Comparison of ENCODE assay signal across 12 cellular contexts in genomic region chr7:130925136-130925794, GRCh38.
DNase-seq lines count a peak whose midpoint lies in the region; FAIRE-seq and TF ChIP-seq lines count a peak whose summit lies in the region.
"Had no signal": no experiment of that assay in that cellular context is flagged by ENCODE, and none has a peak within 500 bp of the region (broad histone marks: within the 10 kb centered on the region; RNA-seq: fewer than 3 reads in every experiment).

No MANE protein-coding gene starts in this region.

- no peaks in the 10 kb centered on the region for H3K9me3 Mint-ChIP-seq in dendritic cell treated with granulocyte-macrophage colony-stimulating factor and Interleukin-4, amounts not matched to agents 40 ng/mL and 50 ng/mL, for 4 days

- H3K36me3 Mint-ChIP-seq in dendritic cell treated with granulocyte-macrophage colony-stimulating factor and Interleukin-4, amounts not matched to agents 40 ng/mL and 50 ng/mL, for 4 days (ENCODE audit: low read depth): peaks cover 41% of the 10 kb centered on the region

- H3K27ac ChIP-seq in small intestine (ENCODE audit: low read depth in 1 of 2, low read length in 1 of 2): peak overlapping the region in 1 of 2 donors; percentile 7
- H3K27ac ChIP-seq: tibial artery had no signal

- H3K27me3 ChIP-seq in small intestine (ENCODE audit: control insufficient read depth in 2 of 2, insufficient read depth in 2 of 2, low read length in 2 of 2): no peaks in the 10 kb centered on the region
- H3K27me3 ChIP-seq: heart left ventricle, tibial artery had no signal

- peak overlapping the region; percentile 82 for H3K27ac Mint-ChIP-seq in dendritic cell treated with granulocyte-macrophage colony-stimulating factor and Interleukin-4, amounts not matched to agents 40 ng/mL and 50 ng/mL, for 4 days

- intact Hi-C loops in dendritic cell treated with granulocyte-macrophage colony-stimulating factor and Interleukin-4, amounts not matched to agents 40 ng/mL and 50 ng/mL, for 4 days (cut with micrococcal nuclease): no loop called here

- no peaks in the 10 kb centered on the region for H3K27me3 Mint-ChIP-seq in dendritic cell treated with granulocyte-macrophage colony-stimulating factor and Interleukin-4, amounts not matched to agents 40 ng/mL and 50 ng/mL, for 4 days

- H3K4me1 ChIP-seq in small intestine (ENCODE audit: control insufficient read depth in 2 of 2, insufficient read depth in 1 of 2, low read depth in 1 of 2, low read length in 1 of 2): peaks cover 4 to 16% of the 10 kb centered on the region in 2 donors

- peaks cover 48% of the 10 kb centered on the region for H3K4me1 Mint-ChIP-seq in dendritic cell treated with granulocyte-macrophage colony-stimulating factor and Interleukin-4, amounts not matched to agents 40 ng/mL and 50 ng/mL, for 4 days (ENCODE audit: low read depth)

- DNase-seq in NOMO-1 treated with DMSO at 0.1 percent for 48 hours (lab: John Stamatoyannopoulos, UW; ENCODE audit: unreplicated experiment): peak; percentile 30
- DNase-seq in NOMO-1 treated with dmso at 0.1 percent for 144 hours (lab: John Stamatoyannopoulos, UW; ENCODE audit: unreplicated experiment): no peak
- peak; percentile 75 for DNase-seq in RKO (ENCODE audit: low spot score)
- DNase-seq in small intestine: peak; percentile 11
- no peak for DNase-seq in GM10266 (ENCODE audit: extremely low spot score)
- DNase-seq in cerebellar cortex (ENCODE audit: low spot score): no peak
- no peak for DNase-seq in SW 1271 (lab: John Stamatoyannopoulos, UW)
- DNase-seq: 8988T; central memory CD4-positive, alpha-beta T cell; heart left ventricle; tibial artery had no signal

- no peak for TF ChIP-seq CTCF in GM10266 (IDR thresholded peaks at IDR 0.05; ENCODE audit: control insufficient read depth, insufficient read depth, low read depth, missing control alignments)

- H3K4me3 ChIP-seq in small intestine (ENCODE audit: low read depth in 1 of 2, low read length in 2 of 2): no peak overlapping the region
- H3K4me3 ChIP-seq: heart left ventricle, tibial artery had no signal

- H3K36me3 ChIP-seq in small intestine (ENCODE audit: control insufficient read depth in 2 of 2, insufficient read depth in 2 of 2, low read length in 2 of 2): no peaks in the 10 kb centered on the region

- H3K4me3 Mint-ChIP-seq in dendritic cell treated with granulocyte-macrophage colony-stimulating factor and Interleukin-4, amounts not matched to agents 40 ng/mL and 50 ng/mL, for 4 days: peak overlapping the region; percentile 30

- WGBS in small intestine, 3 donors: 76 to 86% (median 81%) methylated on average over 8 of the region's 8 CpGs

- no peak for FAIRE-seq in small intestine (lab: Jason Lieb, UNC)

- H3K9me3 ChIP-seq in small intestine (ENCODE audit: control insufficient read depth, low read depth): no peaks in the 10 kb centered on the region
- H3K9me3 ChIP-seq: heart left ventricle, tibial artery had no signal

Comparison
In these comparisons a context has a peak if more than half of its experiments do, and no peak if none do; other contexts are left out.
1. DNase-seq: peak in NOMO-1 treated with DMSO at 0.1 percent for 48 hours (single experiment), RKO (single experiment) and small intestine (single experiment); none in NOMO-1 treated with dmso at 0.1 percent for 144 hours (single experiment), GM10266 (single experiment), cerebellar cortex (single experiment) and SW 1271 (0 of 2).